ENCODE assay signal across 1 cellular context in the genomic region with DNA sequence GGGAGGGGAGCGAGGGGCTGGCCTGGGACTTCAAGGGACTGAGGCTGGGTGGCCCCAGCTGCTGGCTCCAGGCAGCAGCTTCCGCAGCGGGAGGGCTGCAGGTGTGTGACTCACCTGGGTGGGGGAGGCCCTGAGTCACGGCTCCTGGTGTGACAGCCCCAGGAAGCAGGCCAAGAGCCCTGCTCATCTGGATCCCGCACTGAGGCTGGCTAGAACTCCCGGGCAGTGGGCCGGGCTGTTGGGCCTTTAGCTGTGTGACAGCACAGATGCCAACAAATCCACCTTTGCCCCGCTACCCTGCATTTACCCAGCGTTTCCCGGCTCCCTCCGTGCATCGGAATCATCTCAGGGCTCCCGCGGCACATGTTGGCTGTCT.
TF ChIP-seq lines count a peak whose summit lies in the region.

No MANE protein-coding gene starts in this region.

TF ChIP-seq in WTC11, 78 proteins besides CTCF, POLR2A, EP300 and RAD21 (continued from another document):
- peak; percentile 62; the same call in 1 of the 2 replicates for TF ChIP-seq ZNF423 (CRISPR knock-in tag; IDR thresholded peaks at IDR 0.05)
- no peak for TF ChIP-seq TCF7 (CRISPR knock-in tag; IDR thresholded peaks at IDR 0.05; ENCODE audit: low read depth)
- TF ChIP-seq, protein P1, sequence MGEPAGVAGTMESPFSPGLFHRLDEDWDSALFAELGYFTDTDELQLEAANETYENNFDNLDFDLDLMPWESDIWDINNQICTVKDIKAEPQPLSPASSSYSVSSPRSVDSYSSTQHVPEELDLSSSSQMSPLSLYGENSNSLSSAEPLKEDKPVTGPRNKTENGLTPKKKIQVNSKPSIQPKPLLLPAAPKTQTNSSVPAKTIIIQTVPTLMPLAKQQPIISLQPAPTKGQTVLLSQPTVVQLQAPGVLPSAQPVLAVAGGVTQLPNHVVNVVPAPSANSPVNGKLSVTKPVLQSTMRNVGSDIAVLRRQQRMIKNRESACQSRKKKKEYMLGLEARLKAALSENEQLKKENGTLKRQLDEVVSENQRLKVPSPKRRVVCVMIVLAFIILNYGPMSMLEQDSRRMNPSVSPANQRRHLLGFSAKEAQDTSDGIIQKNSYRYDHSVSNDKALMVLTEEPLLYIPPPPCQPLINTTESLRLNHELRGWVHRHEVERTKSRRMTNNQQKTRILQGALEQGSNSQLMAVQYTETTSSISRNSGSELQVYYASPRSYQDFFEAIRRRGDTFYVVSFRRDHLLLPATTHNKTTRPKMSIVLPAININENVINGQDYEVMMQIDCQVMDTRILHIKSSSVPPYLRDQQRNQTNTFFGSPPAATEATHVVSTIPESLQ (CRISPR knock-in tag; IDR thresholded peaks at IDR 0.05): no peak
